Comparison of ENCODE assay signal across 16 cellular contexts in the genomic region with DNA sequence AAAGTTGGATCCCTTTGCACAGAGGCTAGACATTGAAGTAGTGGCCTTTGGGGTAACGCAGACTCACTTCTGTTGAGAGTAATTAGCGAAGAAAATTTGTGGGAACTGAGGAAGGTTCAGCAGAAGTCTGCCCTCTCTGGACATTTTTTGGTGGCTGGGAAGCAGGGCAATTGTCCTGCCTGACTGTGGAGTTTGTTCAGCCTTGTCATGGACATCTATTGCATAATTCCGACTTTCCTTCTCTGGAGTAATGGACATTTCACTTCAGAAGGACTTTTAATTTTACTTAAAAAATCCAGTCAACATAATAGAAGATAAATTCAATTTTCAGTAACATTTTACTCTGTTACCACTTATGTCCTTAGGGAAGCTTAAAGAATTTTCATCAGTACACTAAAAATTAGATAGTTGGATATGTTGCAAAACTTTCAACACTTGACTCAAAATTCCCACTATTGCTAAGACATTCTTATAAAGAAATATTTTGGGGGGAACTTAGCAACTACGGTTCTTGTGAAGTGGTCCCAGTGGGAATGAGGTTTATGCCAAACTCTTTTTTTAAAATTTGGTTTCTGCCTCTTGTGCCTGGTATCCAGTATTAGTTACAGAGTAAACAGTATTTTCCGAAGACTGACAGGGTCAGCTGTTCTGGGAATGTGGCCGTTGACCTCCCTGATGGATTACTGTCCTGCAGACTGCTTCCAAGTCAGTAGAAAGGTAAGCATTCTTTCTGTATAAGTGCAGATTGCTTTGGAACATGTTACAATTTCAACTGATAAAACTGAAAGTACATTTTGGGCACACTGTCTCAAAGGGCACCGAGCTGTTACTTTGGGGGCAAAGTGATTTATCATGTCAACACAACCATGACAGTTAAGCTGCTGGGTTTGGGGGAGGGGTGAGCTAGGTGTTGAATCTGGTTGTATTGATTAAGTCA.
DNase-seq lines count a peak whose midpoint lies in the region; ATAC-seq and TF ChIP-seq lines count a peak whose summit lies in the region.
"Had no signal": no experiment of that assay in that cellular context is flagged by ENCODE, and none has a peak within 500 bp of the region (broad histone marks: within the 10 kb centered on the region; RNA-seq: fewer than 3 reads in every experiment).

No MANE protein-coding gene starts in this region.

- peak; percentile 56 to 86 (median 74) for ATAC-seq in heart right ventricle
- ATAC-seq in activated CD4-positive, alpha-beta T cell treated with anti-CD3 and anti-CD28 coated beads for 36 hours: no peak
- ATAC-seq: activated T-helper 17 cell treated with anti-CD3 and anti-CD28 coated beads, Interleukin-2, amount 50 U/mL, for 72 hours had no signal

- no peak overlapping the region for H3K27ac Mint-ChIP-seq in activated CD4-positive, alpha-beta T cell treated with anti-CD3 and anti-CD28 coated beads for 36 hours
- H3K27ac Mint-ChIP-seq in CD8-positive, alpha-beta memory T cell: no peak overlapping the region
- H3K27ac Mint-ChIP-seq: activated CD4-positive, alpha-beta T cell treated with anti-CD3 and anti-CD28 coated beads, Interleukin-2, amount 10 ng/mL, durations not matched to agents 7 days and 5 days; activated T-helper 17 cell treated with anti-CD3 and anti-CD28 coated beads, Interleukin-2, amount 50 U/mL, for 72 hours had no signal

- peak overlapping the region; percentile 63 for H3K4me3 ChIP-seq in ACC112 (ENCODE audit: low read depth, low read length)
- peak overlapping the region; percentile 49 for H3K4me3 ChIP-seq in SJCRH30
- H3K4me3 ChIP-seq in heart right ventricle: peak overlapping the region in 6 of 10 donors; percentile 9 to 31 (median 24)
- peak overlapping the region; percentile 59 for H3K4me3 ChIP-seq in osteoblast (ENCODE audit: insufficient read depth, low read length)
- H3K4me3 ChIP-seq in CD8-positive, alpha-beta memory T cell (ENCODE audit: low read length): no peak overlapping the region
- H3K4me3 ChIP-seq: Peyer's patch, skin epidermis had no signal

- no peak overlapping the region for H3K4me3 Mint-ChIP-seq in activated CD4-positive, alpha-beta T cell treated with anti-CD3 and anti-CD28 coated beads for 36 hours
- no peak overlapping the region for H3K4me3 Mint-ChIP-seq in CD8-positive, alpha-beta memory T cell
- H3K4me3 Mint-ChIP-seq: activated CD4-positive, alpha-beta T cell treated with anti-CD3 and anti-CD28 coated beads, Interleukin-2, amount 10 ng/mL, durations not matched to agents 7 days and 5 days; activated T-helper 17 cell treated with anti-CD3 and anti-CD28 coated beads, Interleukin-2, amount 50 U/mL, for 72 hours had no signal

- H3K27ac ChIP-seq in ACC112 (ENCODE audit: low read depth, low read length) (peak overlapping the region; percentile 70), SJCRH30 (peak overlapping the region; percentile 78), heart right ventricle (peak overlapping the region; percentile 13 to 77 (median 64)), osteoblast (ENCODE audit: low read depth, low read length) (peak overlapping the region; percentile 57)
- H3K27ac ChIP-seq in CD8-positive, alpha-beta memory T cell (ENCODE audit: low read depth, low read length): no peak overlapping the region
- H3K27ac ChIP-seq: brain microvascular endothelial cell, HL-60, skin epidermis had no signal

- POLR2A ChIA-PET in activated CD4-positive, alpha-beta T cell treated with anti-CD3 and anti-CD28 coated beads for 36 hours (lab: Charles Lee): no interaction called here
- POLR2A ChIA-PET in CD8-positive, alpha-beta memory T cell (lab: Charles Lee): no interaction called here

- intact Hi-C loops in heart right ventricle (cut with DNase I): loop anchor here in 1 of 10 donors (10.0 kb wide), 1 partner anchor 74 kb away; no protein-coding TSS in a partner anchor
- intact Hi-C loops in activated CD4-positive, alpha-beta T cell treated with anti-CD3 and anti-CD28 coated beads for 36 hours (cut with DNase I, micrococcal nuclease): no loop called here

- H3K9me3 ChIP-seq in SJCRH30 (replicated peaks): no peaks in the 10 kb centered on the region
- peaks cover 0 to 7% (median 0%) of the 10 kb centered on the region in 11 donors for H3K9me3 ChIP-seq in heart right ventricle
- H3K9me3 ChIP-seq in osteoblast (ENCODE audit: low read depth, low read length): no peaks in the 10 kb centered on the region
- no peaks in the 10 kb centered on the region for H3K9me3 ChIP-seq in CD8-positive, alpha-beta memory T cell (ENCODE audit: low read length)
- H3K9me3 ChIP-seq: Peyer's patch had no signal

- H3K27me3 ChIP-seq in ACC112 (ENCODE audit: insufficient read depth, low read length) (no peaks in the 10 kb centered on the region), SJCRH30 (no peaks in the 10 kb centered on the region), heart right ventricle (no peaks in the 10 kb centered on the region), osteoblast (ENCODE audit: insufficient read depth, low read length) (no peaks in the 10 kb centered on the region)
- H3K27me3 ChIP-seq in CD8-positive, alpha-beta memory T cell (ENCODE audit: insufficient read depth, low read length, poor library complexity, severe bottlenecking): no peaks in the 10 kb centered on the region
- H3K27me3 ChIP-seq: brain microvascular endothelial cell, Peyer's patch had no signal

- H3K4me1 ChIP-seq in ACC112 (ENCODE audit: control insufficient read depth, insufficient read depth, low read length, unreplicated experiment): peaks cover 12% of the 10 kb centered on the region
- peaks cover 21% of the 10 kb centered on the region for H3K4me1 ChIP-seq in SJCRH30
- H3K4me1 ChIP-seq in heart right ventricle: peaks cover 0 to 25% (median 13%) of the 10 kb centered on the region in 9 donors
- peaks cover 6% of the 10 kb centered on the region for H3K4me1 ChIP-seq in osteoblast (ENCODE audit: insufficient read depth, low read length)
- no peaks in the 10 kb centered on the region for H3K4me1 ChIP-seq in CD8-positive, alpha-beta memory T cell (ENCODE audit: insufficient read depth, low read length)

- H4K20me1 ChIP-seq in osteoblast (ENCODE audit: insufficient read depth, low read length): no peaks in the 10 kb centered on the region

- no peaks in the 10 kb centered on the region for H3K4me1 Mint-ChIP-seq in activated CD4-positive, alpha-beta T cell treated with anti-CD3 and anti-CD28 coated beads for 36 hours
- H3K4me1 Mint-ChIP-seq in CD8-positive, alpha-beta memory T cell: no peaks in the 10 kb centered on the region
- H3K4me1 Mint-ChIP-seq: activated CD4-positive, alpha-beta T cell treated with anti-CD3 and anti-CD28 coated beads, Interleukin-2, amount 10 ng/mL, durations not matched to agents 7 days and 5 days; activated T-helper 17 cell treated with anti-CD3 and anti-CD28 coated beads, Interleukin-2, amount 50 U/mL, for 72 hours had no signal

- DNase-seq in SJCRH30 (peak; percentile 81 to 88), heart right ventricle (no peak), osteoblast (ENCODE audit: insufficient read length, low spot score, missing footprints) (peak; percentile 14), NCI-H187 treated with DMSO at 0.1 percent for 48 hours (lab: John Stamatoyannopoulos, UW) (no peak), RPMI8226 (no peak)
- DNase-seq in activated CD4-positive, alpha-beta T cell treated with anti-CD3 and anti-CD28 coated beads for 36 hours: no peak
- no peak for DNase-seq in CD8-positive, alpha-beta memory T cell
- DNase-seq: activated CD4-positive, alpha-beta T cell treated with anti-CD3 and anti-CD28 coated beads, Interleukin-2, amount 10 ng/mL, durations not matched to agents 7 days and 5 days; brain microvascular endothelial cell; NCI-H2227 treated with DMSO at 0.1 percent for 48 hours; Peyer's patch; T-helper 2 cell had no signal

- WGBS in heart right ventricle, 2 donors: 46 to 49% methylated on average over 7 of the region's 7 CpGs

- H3K9me3 Mint-ChIP-seq in activated CD4-positive, alpha-beta T cell treated with anti-CD3 and anti-CD28 coated beads for 36 hours (ENCODE audit: low read depth): no peaks in the 10 kb centered on the region
- peaks cover 0 to 4% (median 0%) of the 10 kb centered on the region in 5 donors for H3K9me3 Mint-ChIP-seq in CD8-positive, alpha-beta memory T cell
- H3K9me3 Mint-ChIP-seq: activated CD4-positive, alpha-beta T cell treated with anti-CD3 and anti-CD28 coated beads, Interleukin-2, amount 10 ng/mL, durations not matched to agents 7 days and 5 days; activated T-helper 17 cell treated with anti-CD3 and anti-CD28 coated beads, Interleukin-2, amount 50 U/mL, for 72 hours had no signal

- peak in 2 of 9 donors; percentile 14 to 15 for TF ChIP-seq CTCF in heart right ventricle (IDR thresholded peaks at IDR 0.05)
- no peak for TF ChIP-seq CTCF in osteoblast (IDR thresholded peaks at IDR 0.05; ENCODE audit: extremely low read depth, low read depth, low read length)

- H3K36me3 ChIP-seq in ACC112 (ENCODE audit: insufficient read depth, low read length) (no peaks in the 10 kb centered on the region), SJCRH30 (no peaks in the 10 kb centered on the region), heart right ventricle (no peaks in the 10 kb centered on the region), osteoblast (ENCODE audit: insufficient read depth, low read length) (no peaks in the 10 kb centered on the region)
- no peaks in the 10 kb centered on the region for H3K36me3 ChIP-seq in CD8-positive, alpha-beta memory T cell (ENCODE audit: insufficient read depth, low read length)
- H3K36me3 ChIP-seq: brain microvascular endothelial cell, Peyer's patch had no signal

- peak overlapping the region; percentile 84 for H3K4me2 ChIP-seq in osteoblast (ENCODE audit: insufficient read depth, low read length)

- CTCF ChIA-PET in activated CD4-positive, alpha-beta T cell treated with anti-CD3 and anti-CD28 coated beads for 36 hours (lab: Charles Lee): no interaction called here
- CTCF ChIA-PET in CD8-positive, alpha-beta memory T cell (lab: Charles Lee): no interaction called here

- peak overlapping the region; percentile 64 for H2AFZ ChIP-seq in ACC112 (ENCODE audit: low read length, unreplicated experiment)
- H2AFZ ChIP-seq in osteoblast (ENCODE audit: low read length): peak overlapping the region; percentile 80

- H3K27me3 Mint-ChIP-seq in activated CD4-positive, alpha-beta T cell treated with anti-CD3 and anti-CD28 coated beads for 36 hours: peaks cover 6% of the 10 kb centered on the region
- H3K27me3 Mint-ChIP-seq in CD8-positive, alpha-beta memory T cell: peaks cover 0 to 7% of the 10 kb centered on the region in 2 donors
- H3K27me3 Mint-ChIP-seq: activated CD4-positive, alpha-beta T cell treated with anti-CD3 and anti-CD28 coated beads, Interleukin-2, amount 10 ng/mL, durations not matched to agents 7 days and 5 days had no signal

- H3K36me3 Mint-ChIP-seq in activated CD4-positive, alpha-beta T cell treated with anti-CD3 and anti-CD28 coated beads for 36 hours (ENCODE audit: low read depth): no peaks in the 10 kb centered on the region
- no peaks in the 10 kb centered on the region for H3K36me3 Mint-ChIP-seq in CD8-positive, alpha-beta memory T cell

- H3K79me2 ChIP-seq in ACC112 (ENCODE audit: control insufficient read depth, insufficient read depth, low read length, unreplicated experiment) (no peaks in the 10 kb centered on the region), osteoblast (ENCODE audit: insufficient read depth, low read length) (no peaks in the 10 kb centered on the region)

Comparison
In these comparisons a context has a peak if more than half of its experiments do, and no peak if none do; other contexts are left out.
1. DNase-seq: peak in SJCRH30 (2 of 2) and osteoblast (single experiment); none in heart right ventricle (0 of 2), NCI-H187 treated with DMSO at 0.1 percent for 48 hours (single experiment), activated CD4-positive, alpha-beta T cell treated with anti-CD3 and anti-CD28 coated beads for 36 hours (single experiment), CD8-positive, alpha-beta memory T cell (0 of 5) and RPMI8226 (single experiment).